In the genomic region with DNA sequence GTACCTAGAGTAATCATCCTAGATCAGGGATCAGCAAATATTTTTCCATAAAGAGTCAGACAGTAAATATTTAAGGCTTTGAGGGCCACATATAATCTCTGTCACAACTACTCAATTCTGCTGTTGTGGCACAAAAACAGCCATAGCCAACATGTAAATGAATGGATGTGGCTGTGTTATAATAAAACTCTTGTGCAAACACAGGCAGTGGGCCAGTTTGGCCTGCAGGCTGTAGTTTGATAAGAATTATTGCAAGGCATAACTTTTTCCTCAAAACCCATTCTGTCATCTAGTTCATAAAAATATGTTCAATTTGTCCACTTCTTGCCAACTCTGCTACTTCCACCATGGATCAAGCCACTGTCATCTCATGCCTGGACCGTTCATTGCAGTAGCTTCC, we compare ENCODE assay signal across 20 cellular contexts. TPM values are rescaled to one million over a fixed set of nuclear protein-coding genes. Genes with fewer than 3 reads are reported as not detected.
A peak's percentile ranks its signal among the peaks of the same experiment; 100 is the strongest.
DNase-seq lines count a peak whose midpoint lies in the region; ATAC-seq and TF ChIP-seq lines count a peak whose summit lies in the region.
"Had no signal": no experiment of that assay in that cellular context is flagged by ENCODE, and none has a peak within 500 bp of the region (broad histone marks: within the 10 kb centered on the region; RNA-seq: fewer than 3 reads in every experiment).

No MANE protein-coding gene starts in this region.

- peaks cover 0 to 9% (median 0%) of the 10 kb centered on the region in 12 donors for H3K9me3 ChIP-seq in heart left ventricle
- H3K9me3 ChIP-seq: A549, BLaER1 had no signal

- no peaks in the 10 kb centered on the region for H3K36me3 ChIP-seq in heart left ventricle
- H3K36me3 ChIP-seq: BLaER1 had no signal

- no peak overlapping the region for H3K27ac ChIP-seq in heart left ventricle
- H3K27ac ChIP-seq: 22Rv1, A549, BLaER1 had no signal

- 53 to 80% (median 58%) methylated on average over 1 of the region's 1 CpG for WGBS in heart left ventricle, 4 donors

- TF ChIP-seq POLR2A in heart left ventricle (IDR thresholded peaks at IDR 0.05) = no peak

- H3K27me3 ChIP-seq in heart left ventricle = peaks cover 0 to 4% (median 0%) of the 10 kb centered on the region in 9 donors

- no peak overlapping the region for H3K4me3 ChIP-seq in heart left ventricle
- H3K4me3 ChIP-seq: A549, BLaER1, K562 had no signal

- ATAC-seq in Right ventricle myocardium superior (ENCODE audit: poor library complexity) = no peak
- ATAC-seq in heart left ventricle = no peak
- ATAC-seq in GM19467 (IDR thresholded peaks at IDR 0.05; ENCODE audit: unreplicated experiment) = no peak
- ATAC-seq in GM18861 (IDR thresholded peaks at IDR 0.05; ENCODE audit: unreplicated experiment) = no peak
- ATAC-seq: A549, K562 had no signal

- no peaks in the 10 kb centered on the region for H3K4me1 ChIP-seq in heart left ventricle
- H3K4me1 ChIP-seq: A549, BLaER1 had no signal

- no peak for TF ChIP-seq CTCF in heart left ventricle (IDR thresholded peaks at IDR 0.05)

- DNase-seq in Right ventricle myocardium superior (peak; percentile 37), heart left ventricle (no peak), globus pallidus (ENCODE audit: low spot score) (peak; percentile 34), pons (ENCODE audit: low spot score) (peak; percentile 38), OCI-M1 (lab: John Stamatoyannopoulos, UW) (no peak)
- DNase-seq: AML-193; Calu3; CD4-positive, alpha-beta memory T cell; DMS79 treated with DMSO at 0.1 percent for 48 hours; GF-D8; H9; IMR-90 had no signal

- intact Hi-C loops in Right ventricle myocardium superior (cut with DNase I) (no loop called here), heart left ventricle (cut with DNase I) (no loop called here)

RNA-seq across cellular contexts. Expression of gene SHROOM4, which starts 39.4 kb away (rescaled TPM):
- 9.4 TPM for total RNA-seq in Right ventricle myocardium superior
- 10 to 100 TPM in 6 of 9 donors, 1 to 10 TPM in 3; 8.1 to 25.5 (median 11.2) TPM for total RNA-seq in heart left ventricle
- polyA plus RNA-seq in heart left ventricle = 1 to 10 TPM; 7.1 to 8.5 TPM
- total RNA-seq: CD4-positive, alpha-beta memory T cell; K562 had no signal
- polyA plus RNA-seq: A549; CD14-positive monocyte; CD4-positive, alpha-beta memory T cell; K562 had no signal

RNA-seq across cellular contexts. Expression of gene BMP15, which starts 57.1 kb away (rescaled TPM):
- not detected for total RNA-seq in Right ventricle myocardium superior
- total RNA-seq in heart left ventricle = not detected
- polyA plus RNA-seq in heart left ventricle = not detected
- total RNA-seq: Calu3; CD4-positive, alpha-beta memory T cell; H1; H9; IMR-90; K562 had no signal
- polyA plus RNA-seq: A549; CD14-positive monocyte; CD4-positive, alpha-beta memory T cell; H1; IMR-90; K562 had no signal

Comparison
In these comparisons a context has a peak if more than half of its experiments do, and no peak if none do; other contexts are left out.
1. DNase-seq: peak in Right ventricle myocardium superior (single experiment), globus pallidus (single experiment) and pons (single experiment); none in heart left ventricle (0 of 5) and OCI-M1 (single experiment).